In the genomic region with DNA sequence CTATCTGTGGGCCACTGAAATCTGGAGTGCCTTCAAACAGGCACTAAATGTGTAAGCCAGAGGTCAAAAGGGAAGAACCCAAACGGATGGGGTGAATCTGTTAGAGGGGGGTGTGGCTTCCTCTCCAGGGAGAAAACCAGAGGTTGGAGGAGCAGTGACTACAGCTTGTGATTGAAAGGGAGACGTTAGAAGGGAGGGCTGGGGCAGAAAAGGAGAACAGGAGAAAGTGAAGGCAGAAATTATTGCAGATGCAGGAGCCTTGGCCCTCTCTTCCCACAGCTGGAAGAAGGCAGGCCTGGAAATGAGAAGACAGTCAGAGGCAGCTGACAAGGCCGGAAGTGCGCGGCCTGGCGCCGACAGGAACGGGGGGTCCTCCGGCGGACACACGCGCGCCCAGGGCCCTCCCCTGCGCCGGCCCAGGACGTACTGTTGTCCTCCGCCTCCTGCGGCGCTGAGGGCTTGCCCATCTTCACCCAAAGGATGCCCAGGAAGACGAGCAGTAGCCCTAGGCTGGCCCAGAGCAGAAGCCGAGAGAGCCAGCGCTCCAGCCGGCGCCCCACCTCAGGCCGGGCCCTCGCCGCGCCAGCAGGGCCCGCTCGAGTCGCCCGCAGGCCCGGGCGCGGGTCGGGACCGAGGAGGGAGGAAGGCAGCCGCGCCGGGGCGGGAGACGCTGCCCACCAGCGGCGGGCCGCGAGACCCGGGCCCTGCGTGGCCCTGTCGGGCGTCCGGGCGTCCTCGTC, we compare ENCODE assay signal across 8 cellular contexts. TPM values are rescaled to one million over a fixed set of nuclear protein-coding genes. Genes with fewer than 3 reads are reported as not detected.
DNase-seq lines count a peak whose midpoint lies in the region; ATAC-seq, FAIRE-seq and TF ChIP-seq lines count a peak whose summit lies in the region.

No MANE protein-coding gene starts in this region.

- no peak overlapping the region for H2BK120ac ChIP-seq in H9 (ENCODE audit: low read depth, low read length, poor library complexity, severe bottlenecking)

- H3K4me3 Mint-ChIP-seq in H9, result peak overlapping the region; percentile 85 to 87
- H3K4me3 Mint-ChIP-seq in WTC11, result peak overlapping the region; percentile 86

- dilution Hi-C loops in keratinocyte (cut with MboI; ENCODE audit: extremely low pct_ligation_motif_present, low sequenced_read_pairs), result no loop called here

- WGBS in H9 (ENCODE audit: extremely low coverage, insufficient read length, low lambda C conversion rate), result no CpG with 5 or more reads among the region's 53 CpGs

- peaks cover 20% of the 10 kb centered on the region; the same call in 1 of the 2 replicates for H3K4me1 ChIP-seq in H9 (ENCODE audit: insufficient read depth, low read length)
- peaks cover 26% of the 10 kb centered on the region for H3K4me1 ChIP-seq in keratinocyte (ENCODE audit: control insufficient read depth, extremely low read depth, insufficient read depth, low read length)

- no peak overlapping the region for H2BK12ac ChIP-seq in H9 (ENCODE audit: insufficient read length, low read depth, low read length)

- H2AFZ ChIP-seq in H9 (ENCODE audit: low read length), result no peak overlapping the region
- peak overlapping the region; percentile 11 for H2AFZ ChIP-seq in keratinocyte (ENCODE audit: control insufficient read depth, low read length)

- TF ChIP-seq CTCF in GM12875 (IDR thresholded peaks at IDR 0.05; ENCODE audit: borderline replicate concordance, insufficient read depth, low read depth, low read length), result no peak
- TF ChIP-seq CTCF in H9 (conservative IDR thresholded peaks at IDR 0.05), result no peak
- TF ChIP-seq CTCF in WTC11 (IDR thresholded peaks at IDR 0.05), result no peak
- no peak for TF ChIP-seq CTCF in keratinocyte (optimal IDR thresholded peaks at IDR 0.05 in 1 of 3, IDR thresholded peaks at IDR 0.05 in 1 of 3, conservative IDR thresholded peaks at IDR 0.05 in 1 of 3; ENCODE audit: extremely low read depth in 1 of 3, insufficient read depth in 2 of 3, low read length in 3 of 3)

- H3K9me3 ChIP-seq in H9 (ENCODE audit: control insufficient read depth, low read depth, low read length) (no peaks in the 10 kb centered on the region), keratinocyte (ENCODE audit: control insufficient read depth, low read depth, low read length) (no peaks in the 10 kb centered on the region)

- no peak overlapping the region for H3K18ac ChIP-seq in H9 (ENCODE audit: insufficient read length, low read depth, low read length)

- H3K27ac ChIP-seq in H9 (ENCODE audit: insufficient read length, low read depth, low read length), result no peak overlapping the region
- peak overlapping the region; percentile 82 for H3K27ac ChIP-seq in keratinocyte (ENCODE audit: control insufficient read depth, insufficient read depth, low read length)

- peaks cover 3% of the 10 kb centered on the region for H3K79me1 ChIP-seq in H9 (ENCODE audit: insufficient read depth, low read depth, low read length, poor library complexity, severe bottlenecking)

- H3K9me1 ChIP-seq in keratinocyte (ENCODE audit: control insufficient read depth, extremely low read depth, insufficient read depth, low read length), result no peaks in the 10 kb centered on the region

- CTCF ChIA-PET in WTC11 (lab: Charles Lee), result interaction anchor here (0.7 to 4.2 kb wide), 5 partner anchors 9 to 239 kb away, joined by 3 to 29 read pairs (median 4); no protein-coding TSS in a partner anchor

- peak overlapping the region; percentile 80 for H3K14ac ChIP-seq in H9 (ENCODE audit: insufficient read depth, low read length)

- peaks cover 8% of the 10 kb centered on the region for H3K23me2 ChIP-seq in H9 (ENCODE audit: insufficient read length, low read depth, low read length, poor library complexity, severe bottlenecking)

- peaks cover 11 to 23% of the 10 kb centered on the region in 2 experiments for H3K36me3 ChIP-seq in keratinocyte (ENCODE audit: control insufficient read depth in 2 of 2, extremely low read depth in 1 of 2, insufficient read depth in 2 of 2, low read length in 2 of 2)

- peak; percentile 60 for DNase-seq in H9
- peak; percentile 86 for DNase-seq in M059J (ENCODE audit: low read depth)
- no peak for DNase-seq in WTC11 (ENCODE audit: low spot score)
- DNase-seq in central memory CD4-positive, alpha-beta T cell, result peak; percentile 55
- DNase-seq in keratinocyte (ENCODE audit: low read depth, low spot score), result no peak
- peak; percentile 22 to 42 (median 24) for DNase-seq in stimulated activated CD4-positive, alpha-beta T cell treated with anti-CD3 and anti-CD28 coated beads, Interleukin-12 subunit alpha, Interleukin-12 subunit beta, amount 100 ng/mL, for 48 hours (ENCODE audit: low read depth in 2 of 3, low spot score in 1 of 3)
- DNase-seq in cortex of kidney (lab: John Stamatoyannopoulos, UW), result no peak

- H3K9me3 Mint-ChIP-seq in H9 (no peaks in the 10 kb centered on the region), WTC11 (no peaks in the 10 kb centered on the region)

- no peak overlapping the region for H3K56ac ChIP-seq in H9 (ENCODE audit: insufficient read length, low read depth, low read length)

- H2BK15ac ChIP-seq in H9 (ENCODE audit: low read depth, low read length), result no peak overlapping the region

- peaks cover 9% of the 10 kb centered on the region; the same call in 1 of the 2 replicates for H3K79me2 ChIP-seq in H9 (ENCODE audit: insufficient read depth, low read length)
- peaks cover 41% of the 10 kb centered on the region for H3K79me2 ChIP-seq in keratinocyte (ENCODE audit: control insufficient read depth, insufficient read depth, low read length)

- H3K4me3 ChIP-seq in GM12875 (ENCODE audit: low read depth, low read length) (peak overlapping the region; percentile 79), keratinocyte (ENCODE audit: control insufficient read depth in 2 of 3, extremely low read depth in 1 of 3, insufficient read depth in 2 of 3, low read depth in 1 of 3, low read length in 3 of 3) (peak overlapping the region; percentile 61 to 80 (median 79))

- no peak overlapping the region for H4K91ac ChIP-seq in H9 (ENCODE audit: insufficient read length, low read depth, low read length)

- H3K36me3 Mint-ChIP-seq in H9 (ENCODE audit: insufficient read depth in 1 of 3, low read depth in 3 of 3) (peaks cover 16 to 29% (median 28%) of the 10 kb centered on the region in 3 experiments; a peak in 6 of 7 replicates), WTC11 (peaks cover 16% of the 10 kb centered on the region)

- H3K27me3 ChIP-seq in H9 (ENCODE audit: insufficient read depth, low read length) (no peaks in the 10 kb centered on the region), keratinocyte (ENCODE audit: control insufficient read depth, extremely low read depth, insufficient read depth, low read length) (peaks cover 2% of the 10 kb centered on the region)

- H3K4me1 Mint-ChIP-seq in H9, result peaks cover 73 to 76% of the 10 kb centered on the region in 2 experiments
- peaks cover 75% of the 10 kb centered on the region for H3K4me1 Mint-ChIP-seq in WTC11

- no peak for FAIRE-seq in keratinocyte (lab: Jason Lieb, UNC)

- H4K20me1 ChIP-seq in H9 (ENCODE audit: control insufficient read depth, insufficient read depth, insufficient read length), result no peaks in the 10 kb centered on the region
- peaks cover 7% of the 10 kb centered on the region for H4K20me1 ChIP-seq in keratinocyte (ENCODE audit: control insufficient read depth, extremely low read depth, insufficient read depth, low read length)

- peak overlapping the region; percentile 26 to 95 (median 55); a peak in 6 of 7 replicates for H3K27ac Mint-ChIP-seq in H9
- peak overlapping the region; percentile 82 for H3K27ac Mint-ChIP-seq in WTC11

- POLR2A ChIA-PET in WTC11 (lab: Charles Lee), result interaction anchor here (1.3 to 1.4 kb wide), 2 partner anchors 9 to 76 kb away, joined by 4 read pairs; a partner anchor contains a TSS

- H3T11ph ChIP-seq in H9 (ENCODE audit: low read length), result no peak overlapping the region

- H4K8ac ChIP-seq in H9 (replicated peaks; ENCODE audit: insufficient read length, low read depth, low read length), result no peak overlapping the region

- no peak overlapping the region for H3K23ac ChIP-seq in H9 (ENCODE audit: insufficient read length, low read depth, low read length)

- ATAC-seq in WTC11, result peak; percentile 12

- H4K5ac ChIP-seq in H9 (ENCODE audit: insufficient read length, low read depth, low read length), result no peak overlapping the region

- H3K27me3 Mint-ChIP-seq in H9 (ENCODE audit: low read depth) (no peaks in the 10 kb centered on the region), WTC11 (ENCODE audit: low read depth) (no peaks in the 10 kb centered on the region)

- no peak overlapping the region for H3K4ac ChIP-seq in H9 (ENCODE audit: low read depth, low read length)

- no peak overlapping the region for H2BK5ac ChIP-seq in H9 (ENCODE audit: insufficient read length, low read length)

- H3K4me2 ChIP-seq in H9 (ENCODE audit: insufficient read depth, insufficient read length, low read length), result peak overlapping the region; percentile 65
- H3K4me2 ChIP-seq in keratinocyte (ENCODE audit: control insufficient read depth, extremely low read depth, insufficient read depth, low read depth, low read length), result peak overlapping the region; percentile 99

- H2BK20ac ChIP-seq in H9 (ENCODE audit: low read depth, low read length, poor library complexity, severe bottlenecking), result no peak overlapping the region

- H2AK5ac ChIP-seq in H9 (ENCODE audit: insufficient read length, low read length), result no peak overlapping the region

- H3K9ac ChIP-seq in H9 (ENCODE audit: extremely low read depth, insufficient read length, low read length), result peak overlapping the region; percentile 84
- H3K9ac ChIP-seq in keratinocyte (ENCODE audit: control insufficient read depth, extremely low read depth, insufficient read depth, low read length), result peak overlapping the region; percentile 90

RNA-seq across cellular contexts. Expression of a gene that starts 0.8 kb away (rescaled TPM):
- total RNA-seq in H9 (2021), result 82.0 and 91.8 TPM in 2 replicates
- total RNA-seq in M059J (2014; rRNA removed; shearing (Covaris generic)), result 48.2 and 69.2 TPM in 2 replicates
- 46.6 to 62.9 TPM (median 48.2 TPM) in 3 replicates for total RNA-seq in WTC11 (2021)
- polyA plus RNA-seq in keratinocyte, result 30.8 to 48.6 TPM (median 47.5 TPM) in 3 replicates
- polyA plus RNA-seq in keratinocyte (2011; ENCODE audit: low read depth), result 23.4 TPM
- polyA plus RNA-seq in keratinocyte (2011; cell fraction: cytosol; rRNA removed), result 19.1 and 24.5 TPM in 2 replicates
- polyA plus RNA-seq in keratinocyte (2011; cell fraction: nucleus; rRNA removed), result 74.9 and 89.3 TPM in 2 replicates
- polyA plus RNA-seq in keratinocyte (2012; ENCODE audit: low replicate concordance), result 34.0 and 34.2 TPM in 2 replicates
- 39.6 to 72.0 TPM (median 40.1 TPM) in 3 replicates for polyA minus RNA-seq in keratinocyte
- 21.1 TPM for polyA minus RNA-seq in keratinocyte (2011; cell fraction: cytosol; rRNA and poly(A)+ RNA removed)
- 31.9 and 52.5 TPM in 2 replicates for polyA minus RNA-seq in keratinocyte (2011; cell fraction: nucleus; rRNA and poly(A)+ RNA removed)

RNA-seq across cellular contexts. Expression of a gene that starts 15.7 kb away (rescaled TPM):
- total RNA-seq in H9 (2021), result not detected in 2 replicates
- not detected in 2 replicates for total RNA-seq in M059J (2014; rRNA removed; shearing (Covaris generic))
- not detected in 3 replicates for total RNA-seq in WTC11 (2021)
- not detected in 3 replicates for polyA plus RNA-seq in keratinocyte
- polyA plus RNA-seq in keratinocyte (2011; ENCODE audit: low read depth), result not detected
- polyA plus RNA-seq in keratinocyte (2011; cell fraction: cytosol; rRNA removed), result not detected in 2 replicates
- not detected in 2 replicates for polyA plus RNA-seq in keratinocyte (2011; cell fraction: nucleus; rRNA removed)
- polyA plus RNA-seq in keratinocyte (2012; ENCODE audit: low replicate concordance), result not detected in 2 replicates
- polyA minus RNA-seq in keratinocyte, result not detected in 3 replicates
- polyA minus RNA-seq in keratinocyte (2011; cell fraction: cytosol; rRNA and poly(A)+ RNA removed), result not detected
- not detected in 2 replicates for polyA minus RNA-seq in keratinocyte (2011; cell fraction: nucleus; rRNA and poly(A)+ RNA removed)

RNA-seq across cellular contexts. Expression of a gene that starts 41.4 kb away (rescaled TPM):
- total RNA-seq in H9 (2021) (0.29 and 0.46 TPM in 2 replicates), WTC11 (2021) (0.44 to 1.1 TPM (median 0.89 TPM) in 3 replicates)
- total RNA-seq in M059J (2014; rRNA removed; shearing (Covaris generic)), result 0.15 TPM in 1 of 2 replicates, not detected in the other
- 0.05 TPM in 1 of 3 replicates, not detected in the others for polyA plus RNA-seq in keratinocyte
- polyA plus RNA-seq in keratinocyte (2011; ENCODE audit: low read depth), result not detected
- not detected in 2 replicates for polyA plus RNA-seq in keratinocyte (2011; cell fraction: cytosol; rRNA removed)
- polyA plus RNA-seq in keratinocyte (2011; cell fraction: nucleus; rRNA removed), result not detected in 2 replicates
- polyA plus RNA-seq in keratinocyte (2012; ENCODE audit: low replicate concordance), result not detected in 2 replicates
- not detected in 3 replicates for polyA minus RNA-seq in keratinocyte
- polyA minus RNA-seq in keratinocyte (2011; cell fraction: cytosol; rRNA and poly(A)+ RNA removed), result not detected
- not detected in 2 replicates for polyA minus RNA-seq in keratinocyte (2011; cell fraction: nucleus; rRNA and poly(A)+ RNA removed)

Comparison
In these comparisons a context has a peak if more than half of its experiments do, and no peak if none do; other contexts are left out.
1. DNase-seq: peak in H9 (single experiment), M059J (single experiment), central memory CD4-positive, alpha-beta T cell (single experiment) and stimulated activated CD4-positive, alpha-beta T cell treated with anti-CD3 and anti-CD28 coated beads, Interleukin-12 subunit alpha, Interleukin-12 subunit beta, amount 100 ng/mL, for 48 hours (3 of 3); none in WTC11 (single experiment), keratinocyte (single experiment) and cortex of kidney (single experiment).